9 cellular contexts compared by ENCODE assay signal in the genomic region with DNA sequence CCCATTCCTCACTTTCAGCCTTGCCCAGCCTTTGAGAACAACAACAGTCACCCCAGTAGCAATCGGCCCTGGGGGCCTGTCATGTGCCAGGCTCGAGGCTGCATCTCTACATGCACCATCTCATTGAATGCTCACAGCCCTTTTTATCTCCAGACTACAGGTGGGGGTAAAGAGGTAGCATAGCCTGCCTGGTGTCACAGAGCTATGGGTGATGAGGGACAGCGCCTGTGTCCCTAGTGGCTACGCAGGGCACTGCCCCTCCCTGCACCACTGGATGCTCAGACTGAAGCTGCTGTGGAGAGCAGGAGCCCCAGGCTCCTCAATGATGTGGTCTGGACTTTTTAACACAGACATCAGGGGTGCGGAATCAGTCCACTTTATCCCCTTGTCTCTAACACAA. TPM values are rescaled to one million over a fixed set of nuclear protein-coding genes. Genes with fewer than 3 reads are reported as not detected.
DNase-seq lines count a peak whose midpoint lies in the region; ATAC-seq, FAIRE-seq and TF ChIP-seq lines count a peak whose summit lies in the region.
"Had no signal": no experiment of that assay in that cellular context is flagged by ENCODE, and none has a peak within 500 bp of the region (broad histone marks: within the 10 kb centered on the region; RNA-seq: fewer than 3 reads in every experiment).

No MANE protein-coding gene starts in this region.

- DNase-seq in DND-41 (peak; percentile 11), K562 (ENCODE audit: extremely low read depth in 1 of 4, low spot score in 3 of 4) (peak; percentile 63 to 74 (median 72)), right lobe of liver (peak in 2 of 3 donors; percentile 30 to 48), NCI-H446 (lab: John Stamatoyannopoulos, UW) (no peak)
- DNase-seq in stimulated activated naive CD4-positive, alpha-beta T cell treated with Interleukin-2 at 50 U/mL for 16 hours (lab: John Stamatoyannopoulos, UW) = no peak
- DNase-seq: NCI-H1105 had no signal

- TF ChIP-seq EP300 in K562 (IDR thresholded peaks at IDR 0.05; ENCODE audit: low read length) = no peak

- peak in 1 of 2 experiments; percentile 31; a peak in 1 of 4 replicates for TF ChIP-seq RAD21 in K562 (CRISPR knock-in tag; conservative IDR thresholded peaks at IDR 0.05 in 1 of 2, IDR thresholded peaks at IDR 0.05 in 1 of 2)

- no peaks in the 10 kb centered on the region for H3K79me2 ChIP-seq in DND-41 (ENCODE audit: insufficient read depth, low read length)
- no peaks in the 10 kb centered on the region for H3K79me2 ChIP-seq in K562 (ENCODE audit: control insufficient read depth, insufficient read depth, low read length)

- ATAC-seq in DND-41 (ENCODE audit: insufficient read depth, low read depth) (peak; percentile 72), HG03565 (IDR thresholded peaks at IDR 0.05; ENCODE audit: unreplicated experiment) (peak; percentile 45), K562 (peak; percentile 96), right lobe of liver (peak; percentile 66 to 87 (median 73)), GM19452 (IDR thresholded peaks at IDR 0.05; ENCODE audit: unreplicated experiment) (no peak), HG03039 (IDR thresholded peaks at IDR 0.05; ENCODE audit: unreplicated experiment) (no peak)

- no peaks in the 10 kb centered on the region for H3K9me3 ChIP-seq in DND-41 (ENCODE audit: insufficient read depth, low read length, severe bottlenecking)
- no peaks in the 10 kb centered on the region for H3K9me3 ChIP-seq in K562 (replicated peaks; ENCODE audit: control insufficient read depth, insufficient read depth, low read depth, low read length)
- no peaks in the 10 kb centered on the region for H3K9me3 ChIP-seq in right lobe of liver

- 0% methylated on average over 5 of the region's 5 CpGs for WGBS in K562 (ENCODE audit: insufficient coverage, low coverage, missing lambda C conversion rate)
- 62% methylated on average over 3 of the region's 5 CpGs for WGBS in right lobe of liver (ENCODE audit: insufficient coverage, low coverage, low lambda C conversion rate, missing lambda C conversion rate)

- in situ Hi-C loops in K562 (cut with MboI) = no loop called here

- H3K9ac ChIP-seq in DND-41 (ENCODE audit: low read depth, low read length) (no peak overlapping the region), K562 (ENCODE audit: insufficient read depth in 1 of 2, low read depth in 2 of 2, low read length in 2 of 2) (no peak overlapping the region)

- no peaks in the 10 kb centered on the region for H3K9me1 ChIP-seq in K562 (ENCODE audit: control insufficient read depth, insufficient read depth, low read length)

- H3K4me3 ChIP-seq in DND-41 (ENCODE audit: low read depth in 1 of 2, low read length in 2 of 2) = no peak overlapping the region
- H3K4me3 ChIP-seq in K562 = no peak overlapping the region
- no peak overlapping the region for H3K4me3 ChIP-seq in right lobe of liver

- H3K4me2 ChIP-seq in DND-41 (ENCODE audit: insufficient read depth, low read length) = no peak overlapping the region
- no peak overlapping the region for H3K4me2 ChIP-seq in K562 (ENCODE audit: insufficient read depth, low read length)

- BruUV-seq in K562 (replicated peaks; lab: Mats Ljungman, UMichigan) = no TSS peak

- H3K36me3 ChIP-seq in DND-41 (ENCODE audit: insufficient read depth, low read length) (no peaks in the 10 kb centered on the region), K562 (ENCODE audit: control insufficient read depth, insufficient read depth, low read length) (no peaks in the 10 kb centered on the region), right lobe of liver (no peaks in the 10 kb centered on the region)

- H2AFZ ChIP-seq in DND-41 (ENCODE audit: low read depth, low read length) (no peak overlapping the region), K562 (ENCODE audit: low read depth, low read length) (no peak overlapping the region)

- CTCF ChIA-PET in K562 (lab: Yijun Ruan, JAX; ENCODE audit: low intra/inter-chr PET ratio) = no interaction called here

- H3K27me3 ChIP-seq in DND-41 (ENCODE audit: insufficient read depth, low read length, poor library complexity) (peaks cover 9% of the 10 kb centered on the region), K562 (ENCODE audit: control insufficient read depth in 2 of 2, insufficient read depth in 2 of 2, low read length in 2 of 2) (peaks cover 8 to 67% of the 10 kb centered on the region in 2 experiments), right lobe of liver (no peaks in the 10 kb centered on the region)

- FAIRE-seq in K562 (lab: Jason Lieb, UNC) = peak; percentile 61

- no peak overlapping the region for H3K27ac ChIP-seq in DND-41 (ENCODE audit: low read length)
- H3K27ac ChIP-seq in K562 (ENCODE audit: extremely low read depth, low read depth, low read length) = no peak overlapping the region
- no peak overlapping the region for H3K27ac ChIP-seq in right lobe of liver

- TF ChIP-seq CTCF in DND-41 (IDR thresholded peaks at IDR 0.05; ENCODE audit: borderline replicate concordance, extremely low read depth, low read length, poor library complexity, severe bottlenecking) (peak; percentile 41), K562 (IDR thresholded peaks at IDR 0.05 in 2 of 3, conservative IDR thresholded peaks at IDR 0.05 in 1 of 3; ENCODE audit: insufficient read depth in 2 of 3, low read depth in 1 of 3, low read length in 3 of 3) (peak; percentile 76 to 95 (median 76)), right lobe of liver (IDR thresholded peaks at IDR 0.05) (peak; percentile 24 to 32 (median 32))

- TF ChIP-seq POLR2A in K562 (conservative IDR thresholded peaks at IDR 0.05) = no peak
- no peak for TF ChIP-seq POLR2A in right lobe of liver (IDR thresholded peaks at IDR 0.05)

- H4K20me1 ChIP-seq in DND-41 (ENCODE audit: insufficient read depth, low read length) = no peaks in the 10 kb centered on the region; the same call in 1 of the 2 replicates
- no peaks in the 10 kb centered on the region for H4K20me1 ChIP-seq in K562 (replicated peaks; ENCODE audit: control insufficient read depth, insufficient read depth, low read length)

- intact Hi-C loops in K562 (cut with micrococcal nuclease) (no loop called here), right lobe of liver (cut with DNase I) (no loop called here)

- H3K4me1 ChIP-seq in DND-41 (ENCODE audit: insufficient read depth, low read length) (no peaks in the 10 kb centered on the region), K562 (replicated peaks in 1 of 2; ENCODE audit: control insufficient read depth in 2 of 2, insufficient read depth in 2 of 2, low read length in 2 of 2) (peaks cover 0 to 10% of the 10 kb centered on the region in 2 experiments; a peak in 3 of 5 replicates), right lobe of liver (no peaks in the 10 kb centered on the region)

- POLR2A ChIA-PET in K562 (lab: Yijun Ruan, JAX) = no interaction called here

TF ChIP-seq in K562, 482 proteins besides CTCF, POLR2A, EP300 and RAD21 (continues in another document):
- TF ChIP-seq EZH2 (IDR thresholded peaks at IDR 0.05; ENCODE audit: borderline replicate concordance, low read depth, low read length) (no peak), ZFP1 (CRISPR knock-in tag; IDR thresholded peaks at IDR 0.05) (no peak)

RNA-seq across cellular contexts. Expression of a gene that starts 2.8 kb away (rescaled TPM):
- total RNA-seq in K562 (2011; cell fraction: chromatin; rRNA removed; ENCODE audit: low replicate concordance) = 0.19 TPM in 1 of 2 replicates, not detected in the other
- 0.17 TPM in 1 of 2 replicates, not detected in the other for total RNA-seq in K562 (2011; cell fraction: nucleolus; rRNA removed)
- total RNA-seq in K562 (2011; cell fraction: nucleoplasm; rRNA removed) = 0.07 TPM in 1 of 2 replicates, not detected in the other
- 0.18 TPM in 1 of 2 replicates, not detected in the other for total RNA-seq in K562 (2014; rRNA removed)
- not detected in 2 replicates for total RNA-seq in K562 (2014; rRNA removed; fragmentation: Illumina TruSeq; extraction: Trizol)
- total RNA-seq in K562 (2015; rRNA removed; fragmentation: Illumina TruSeq; extraction: Trizol) = 0.04 TPM in 2 replicates
- total RNA-seq in K562 (2021) = 0.13 TPM in 1 of 2 replicates, not detected in the other
- not detected in 2 replicates for polyA plus RNA-seq in K562 (2011; rRNA removed)
- not detected in 2 replicates for polyA plus RNA-seq in K562 (2011; cell fraction: cytosol; rRNA removed)
- 0.11 TPM in 2 replicates for polyA plus RNA-seq in K562 (2011; cell fraction: nucleus; rRNA removed)
- polyA plus RNA-seq in K562 (2012) = 0.05 and 0.24 TPM in 2 replicates
- polyA plus RNA-seq in K562 (2014; fragmentation: Illumina TruSeq; extraction: Trizol) = 0.10 TPM in 1 of 2 replicates, not detected in the other
- polyA plus RNA-seq in K562 (2014; fragmentation: Nextera tagmentation; extraction: Ambion mirVana) = not detected
- polyA plus RNA-seq in K562 (2014; rRNA removed) = 0.01 and 0.28 TPM in 2 replicates
- not detected in 2 replicates for polyA minus RNA-seq in K562 (2011; rRNA and poly(A)+ RNA removed)
- polyA minus RNA-seq in K562 (2011; cell fraction: cytosol; rRNA and poly(A)+ RNA removed) = not detected in 2 replicates
- polyA minus RNA-seq in K562 (2011; cell fraction: nucleus; rRNA and poly(A)+ RNA removed) = 0.22 TPM in 1 of 2 replicates, not detected in the other
- total RNA-seq in right lobe of liver = under 1 TPM in 3 of 6 experiments, not detected in 3; 0.10 to 0.26 (median 0.23) TPM

RNA-seq across cellular contexts. Expression of a gene that starts 15.9 kb away (rescaled TPM):
- not detected in 2 replicates for total RNA-seq in K562 (2011; cell fraction: chromatin; rRNA removed; ENCODE audit: low replicate concordance)
- total RNA-seq in K562 (2011; cell fraction: nucleolus; rRNA removed) = 0.26 TPM in 1 of 2 replicates, not detected in the other
- total RNA-seq in K562 (2011; cell fraction: nucleoplasm; rRNA removed) = not detected in 2 replicates
- 0.12 TPM in 1 of 2 replicates, not detected in the other for total RNA-seq in K562 (2014; rRNA removed)
- not detected in 2 replicates for total RNA-seq in K562 (2014; rRNA removed; fragmentation: Illumina TruSeq; extraction: Trizol)
- not detected in 2 replicates for total RNA-seq in K562 (2015; rRNA removed; fragmentation: Illumina TruSeq; extraction: Trizol)
- 0.04 TPM in 2 replicates for total RNA-seq in K562 (2021)
- 0.07 TPM in 1 of 2 replicates, not detected in the other for polyA plus RNA-seq in K562 (2011; rRNA removed)
- 0.16 TPM in 1 of 2 replicates, not detected in the other for polyA plus RNA-seq in K562 (2011; cell fraction: cytosol; rRNA removed)
- not detected in 2 replicates for polyA plus RNA-seq in K562 (2011; cell fraction: nucleus; rRNA removed)
- 0.08 TPM in 1 of 2 replicates, not detected in the other for polyA plus RNA-seq in K562 (2012)
- polyA plus RNA-seq in K562 (2014; fragmentation: Illumina TruSeq; extraction: Trizol) = not detected in 2 replicates
- polyA plus RNA-seq in K562 (2014; fragmentation: Nextera tagmentation; extraction: Ambion mirVana) = not detected
- not detected in 2 replicates for polyA plus RNA-seq in K562 (2014; rRNA removed)
- polyA minus RNA-seq in K562 (2011; rRNA and poly(A)+ RNA removed) = not detected in 2 replicates
- polyA minus RNA-seq in K562 (2011; cell fraction: cytosol; rRNA and poly(A)+ RNA removed) = not detected in 2 replicates
- not detected in 2 replicates for polyA minus RNA-seq in K562 (2011; cell fraction: nucleus; rRNA and poly(A)+ RNA removed)
- total RNA-seq in right lobe of liver = under 1 TPM in 5 of 6 experiments, not detected in 1; 0.06 to 0.51 (median 0.20) TPM

Comparison
In these comparisons a context has a peak if more than half of its experiments do, and no peak if none do; other contexts are left out.
1. ATAC-seq: peak in DND-41 (single experiment), HG03565 (single experiment), K562 (single experiment) and right lobe of liver (4 of 4); none in GM19452 (single experiment) and HG03039 (single experiment).
2. DNase-seq: peak in DND-41 (single experiment), K562 (4 of 4) and right lobe of liver (2 of 3); none in stimulated activated naive CD4-positive, alpha-beta T cell treated with Interleukin-2 at 50 U/mL for 16 hours (single experiment) and NCI-H446 (0 of 2).
3. Peak in every context shown above with its lines, with median percentiles within 50 percentile points of each other: CTCF ChIP-seq.